ENCODE assay signal across 16 cellular contexts in the genomic region with DNA sequence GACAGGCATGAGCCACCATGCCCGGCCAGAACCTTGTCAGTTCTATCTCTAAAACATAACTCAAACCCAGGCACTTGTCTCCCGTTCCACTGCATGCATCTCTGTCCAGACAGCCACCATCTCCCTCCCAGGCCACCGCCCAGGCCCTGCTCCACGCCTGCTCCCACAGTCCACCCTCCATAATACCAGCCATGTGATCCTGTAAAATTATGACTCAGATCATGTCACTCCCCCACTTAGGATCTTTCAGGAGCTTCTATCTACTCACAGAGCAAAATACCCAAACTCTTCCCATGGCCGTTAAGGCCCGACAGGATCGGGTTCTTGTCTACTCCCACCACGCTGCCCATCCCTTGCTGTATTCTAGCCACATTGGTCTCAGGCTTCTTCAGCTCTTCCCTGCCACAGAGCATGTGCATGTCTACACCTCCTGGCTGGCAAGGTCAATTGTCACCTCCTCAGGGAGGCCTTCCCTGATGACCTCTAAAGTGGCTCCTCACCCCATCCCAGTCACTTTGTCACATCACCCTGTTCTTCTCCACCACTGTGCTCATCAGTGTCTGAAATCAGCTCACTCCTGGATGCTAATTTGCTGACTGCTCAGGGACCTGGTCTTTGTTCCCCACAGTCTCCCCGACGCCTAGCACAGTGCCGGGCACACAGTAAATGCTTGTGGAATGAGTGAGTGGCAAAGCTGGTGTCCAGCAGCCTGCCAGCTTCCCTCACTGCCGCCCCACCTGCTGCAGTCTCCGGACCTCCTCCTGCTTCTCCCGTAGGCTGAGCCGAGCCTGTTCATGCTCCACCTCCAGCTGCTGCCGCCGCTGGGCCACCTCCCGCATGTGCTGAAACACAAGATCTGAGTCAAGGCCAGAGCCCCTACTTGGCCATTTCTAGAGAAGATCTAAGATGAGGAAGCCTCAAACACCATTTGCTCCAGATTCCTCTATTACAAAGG. TPM values are rescaled to one million over a fixed set of nuclear protein-coding genes. Genes with fewer than 3 reads are reported as not detected.
DNase-seq lines count a peak whose midpoint lies in the region; ATAC-seq and TF ChIP-seq lines count a peak whose summit lies in the region.
"Had no signal": no experiment of that assay in that cellular context is flagged by ENCODE, and none has a peak within 500 bp of the region (broad histone marks: within the 10 kb centered on the region; RNA-seq: fewer than 3 reads in every experiment).

No MANE protein-coding gene starts in this region.

- no peak for ATAC-seq in GM18868 (IDR thresholded peaks at IDR 0.05; ENCODE audit: unreplicated experiment)
- ATAC-seq in GM18502 (IDR thresholded peaks at IDR 0.05; ENCODE audit: poor library complexity, unreplicated experiment), result no peak

- H2BK120ac ChIP-seq in neuronal stem cell (ENCODE audit: low read depth, low read length), result no peak overlapping the region

- no peak overlapping the region for H3K14ac ChIP-seq in neuronal stem cell (ENCODE audit: low read length)

- POLR2A ChIA-PET in activated CD4-positive, alpha-beta memory T cell treated with anti-CD3 and anti-CD28 coated beads for 36 hours (lab: Charles Lee), result interaction anchor here (0.8 to 18.5 kb wide), 3 partner anchors 17 to 310 kb away, joined by 3 to 1114 read pairs (median 3); no protein-coding TSS in a partner anchor
- POLR2A ChIA-PET in activated CD4-positive, alpha-beta memory T cell treated with anti-CD3 and anti-CD28 coated beads, Interleukin-2, amount 10 ng/mL, durations not matched to agents 7 days and 5 days (lab: Charles Lee), result interaction anchor here (0.7 to 22.3 kb wide), 15 partner anchors 8 to 310 kb away, joined by 3 to 1460 read pairs (median 3); partner anchors contain the start of genes MPO, RNF43 and SUPT4H1
- POLR2A ChIA-PET in Caco-2 (lab: Charles Lee), result no interaction called here

- intact Hi-C loops in activated CD4-positive, alpha-beta memory T cell treated with anti-CD3 and anti-CD28 coated beads for 36 hours (cut with micrococcal nuclease), result no loop called here
- intact Hi-C loops in Caco-2 (cut with micrococcal nuclease; ENCODE audit: unreplicated experiment), result no loop called here

- no peak overlapping the region for H2BK5ac ChIP-seq in neuronal stem cell (ENCODE audit: low read length)

- H3K9ac ChIP-seq in neuronal stem cell (ENCODE audit: low read depth, low read length, poor library complexity), result no peak overlapping the region

- CTCF ChIA-PET in activated CD4-positive, alpha-beta memory T cell treated with anti-CD3 and anti-CD28 coated beads for 36 hours (lab: Charles Lee), result interaction anchor here (0.9 to 1.3 kb wide), 3 partner anchors 16 to 96 kb away, joined by 3 to 7 read pairs (median 4); partner anchors contain the start of gene RNF43
- CTCF ChIA-PET in activated CD4-positive, alpha-beta memory T cell treated with anti-CD3 and anti-CD28 coated beads, Interleukin-2, amount 10 ng/mL, durations not matched to agents 7 days and 5 days (lab: Charles Lee), result interaction anchor here (3.6 kb wide), 1 partner anchor 23 kb away, joined by 12 read pairs; no protein-coding TSS in a partner anchor
- CTCF ChIA-PET in Caco-2 (lab: Charles Lee), result interaction anchor here (1.7 kb wide), 1 partner anchor 96 kb away, joined by 10 read pairs; the partner anchor contains the start of gene RNF43

- H3K4ac ChIP-seq in neuronal stem cell (ENCODE audit: low read length), result no peak overlapping the region

- TF ChIP-seq POLR2A in erythroblast (IDR thresholded peaks at IDR 0.05; ENCODE audit: low read length), result no peak

- H2AK5ac ChIP-seq in neuronal stem cell (ENCODE audit: low read depth, low read length), result peak overlapping the region; percentile 10

- no peaks in the 10 kb centered on the region for H3K27me3 ChIP-seq in Caco-2 (replicated peaks; ENCODE audit: control insufficient read depth, insufficient read depth, low read length)
- H3K27me3 ChIP-seq in neuronal stem cell (ENCODE audit: control insufficient read depth in 3 of 3, insufficient read depth in 3 of 3, low read depth in 1 of 3, low read length in 3 of 3), result peaks cover 0 to 29% (median 0%) of the 10 kb centered on the region in 3 experiments
- H3K27me3 ChIP-seq: Peyer's patch had no signal

- peak overlapping the region; percentile 86 for H3K23ac ChIP-seq in neuronal stem cell (ENCODE audit: low read depth, low read length, poor library complexity)

- H3K9me3 Mint-ChIP-seq in activated CD4-positive, alpha-beta memory T cell treated with anti-CD3 and anti-CD28 coated beads for 36 hours, result no peaks in the 10 kb centered on the region
- H3K9me3 Mint-ChIP-seq in activated CD4-positive, alpha-beta memory T cell treated with anti-CD3 and anti-CD28 coated beads, Interleukin-2, amount 10 ng/mL, durations not matched to agents 7 days and 5 days, result no peaks in the 10 kb centered on the region
- no peaks in the 10 kb centered on the region for H3K9me3 Mint-ChIP-seq in Caco-2 (ENCODE audit: unreplicated experiment)

- peaks cover 24% of the 10 kb centered on the region for H3K4me1 Mint-ChIP-seq in activated CD4-positive, alpha-beta memory T cell treated with anti-CD3 and anti-CD28 coated beads for 36 hours (ENCODE audit: low read depth)
- peaks cover 26% of the 10 kb centered on the region for H3K4me1 Mint-ChIP-seq in activated CD4-positive, alpha-beta memory T cell treated with anti-CD3 and anti-CD28 coated beads, Interleukin-2, amount 10 ng/mL, durations not matched to agents 7 days and 5 days
- peaks cover 19% of the 10 kb centered on the region for H3K4me1 Mint-ChIP-seq in Caco-2 (ENCODE audit: low read depth, unreplicated experiment)

- H2AFZ ChIP-seq in neuronal stem cell (ENCODE audit: low read length), result no peak overlapping the region

- peak overlapping the region; percentile 67 for H3K18ac ChIP-seq in neuronal stem cell (ENCODE audit: low read length)

- no peak for TF ChIP-seq CTCF in Caco-2 (IDR thresholded peaks at IDR 0.05; ENCODE audit: insufficient read depth in 1 of 2, low read depth in 1 of 2, low read length in 1 of 2, severe bottlenecking in 1 of 2, unreplicated experiment in 1 of 2)

- BruUV-seq in Caco-2 (replicated peaks; lab: Mats Ljungman, UMichigan), result no TSS peak

- H3K36me3 Mint-ChIP-seq in activated CD4-positive, alpha-beta memory T cell treated with anti-CD3 and anti-CD28 coated beads for 36 hours, result peaks cover 12% of the 10 kb centered on the region
- H3K36me3 Mint-ChIP-seq in activated CD4-positive, alpha-beta memory T cell treated with anti-CD3 and anti-CD28 coated beads, Interleukin-2, amount 10 ng/mL, durations not matched to agents 7 days and 5 days (ENCODE audit: low read depth), result peaks cover 38% of the 10 kb centered on the region
- no peaks in the 10 kb centered on the region for H3K36me3 Mint-ChIP-seq in Caco-2 (ENCODE audit: insufficient read depth, unreplicated experiment)

- no peak overlapping the region for H2BK15ac ChIP-seq in neuronal stem cell (ENCODE audit: low read length)

- no peak for DNase-seq in activated CD4-positive, alpha-beta memory T cell treated with anti-CD3 and anti-CD28 coated beads for 36 hours
- DNase-seq in activated CD4-positive, alpha-beta memory T cell treated with anti-CD3 and anti-CD28 coated beads, Interleukin-2, amount 10 ng/mL, durations not matched to agents 7 days and 5 days, result no peak
- DNase-seq in Caco-2 (no peak), amniotic epithelial cell (ENCODE audit: low read depth) (peak; percentile 21), neuronal stem cell (ENCODE audit: low spot score) (no peak), erythroblast (lab: John Stamatoyannopoulos, UW) (no peak)
- DNase-seq: Calu3; GF-D8; kidney glomerular epithelial cell; NCI-H2029; Peyer's patch; stimulated activated CD4-positive, alpha-beta T cell treated with anti-CD3 and anti-CD28 coated beads, Interleukin-12 subunit alpha, Interleukin-12 subunit beta, amount 100 ng/mL, for 4 hours had no signal

- H3K36me3 ChIP-seq in Caco-2 (ENCODE audit: control insufficient read depth, insufficient read depth, low read length) (no peaks in the 10 kb centered on the region), neuronal stem cell (replicated peaks in 1 of 2; ENCODE audit: control insufficient read depth in 2 of 2, insufficient read depth in 2 of 2, low read length in 2 of 2) (peaks cover 0 to 8% of the 10 kb centered on the region in 2 donors)
- H3K36me3 ChIP-seq: Peyer's patch had no signal

- WGBS in neuronal stem cell (ENCODE audit: extremely low coverage in 2 of 2, insufficient read length in 2 of 2, insufficient replicate concordance in 1 of 2), 2 donors, result no CpG with 5 or more reads among the region's 18 CpGs

- H3K79me1 ChIP-seq in neuronal stem cell (ENCODE audit: low read depth, low read length), result no peaks in the 10 kb centered on the region

- peak overlapping the region; percentile 24 for H4K8ac ChIP-seq in neuronal stem cell (ENCODE audit: low read depth, low read length)

- H3K4me1 ChIP-seq in Caco-2, result peaks cover 10% of the 10 kb centered on the region
- peaks cover 0 to 19% of the 10 kb centered on the region in 2 donors for H3K4me1 ChIP-seq in neuronal stem cell (ENCODE audit: control insufficient read depth in 2 of 2, insufficient read depth in 1 of 2, low read depth in 1 of 2, low read length in 2 of 2)

- no peak overlapping the region for H3K4me3 Mint-ChIP-seq in activated CD4-positive, alpha-beta memory T cell treated with anti-CD3 and anti-CD28 coated beads for 36 hours
- no peak overlapping the region for H3K4me3 Mint-ChIP-seq in activated CD4-positive, alpha-beta memory T cell treated with anti-CD3 and anti-CD28 coated beads, Interleukin-2, amount 10 ng/mL, durations not matched to agents 7 days and 5 days
- no peak overlapping the region for H3K4me3 Mint-ChIP-seq in Caco-2 (ENCODE audit: unreplicated experiment)

- no peak overlapping the region for H2BK12ac ChIP-seq in neuronal stem cell (ENCODE audit: low read length)

- H3K9me3 ChIP-seq in Caco-2 (no peaks in the 10 kb centered on the region), neuronal stem cell (replicated peaks in 1 of 2; ENCODE audit: control insufficient read depth in 2 of 2, insufficient read depth in 1 of 2, low read depth in 1 of 2, low read length in 2 of 2) (no peaks in the 10 kb centered on the region)
- H3K9me3 ChIP-seq: esophagus muscularis mucosa, Peyer's patch had no signal

- H4K91ac ChIP-seq in neuronal stem cell (ENCODE audit: low read depth, low read length, poor library complexity), result no peak overlapping the region

- no peak overlapping the region for H3K27ac ChIP-seq in neuronal stem cell (replicated peaks; ENCODE audit: low read length)
- H3K27ac ChIP-seq: esophagus muscularis mucosa, Peyer's patch had no signal

- no peak overlapping the region for H3K4me2 ChIP-seq in neuronal stem cell (ENCODE audit: insufficient read depth, low read length, poor library complexity, severe bottlenecking)

- peak overlapping the region; percentile 38 for H3K27ac Mint-ChIP-seq in activated CD4-positive, alpha-beta memory T cell treated with anti-CD3 and anti-CD28 coated beads for 36 hours
- H3K27ac Mint-ChIP-seq in activated CD4-positive, alpha-beta memory T cell treated with anti-CD3 and anti-CD28 coated beads, Interleukin-2, amount 10 ng/mL, durations not matched to agents 7 days and 5 days, result no peak overlapping the region
- H3K27ac Mint-ChIP-seq in Caco-2 (ENCODE audit: unreplicated experiment), result peak overlapping the region; percentile 44

- no peaks in the 10 kb centered on the region for H3K27me3 Mint-ChIP-seq in activated CD4-positive, alpha-beta memory T cell treated with anti-CD3 and anti-CD28 coated beads for 36 hours
- H3K27me3 Mint-ChIP-seq in activated CD4-positive, alpha-beta memory T cell treated with anti-CD3 and anti-CD28 coated beads, Interleukin-2, amount 10 ng/mL, durations not matched to agents 7 days and 5 days, result no peaks in the 10 kb centered on the region
- H3K27me3 Mint-ChIP-seq in Caco-2 (ENCODE audit: insufficient read depth, unreplicated experiment), result no peaks in the 10 kb centered on the region

- H3K4me3 ChIP-seq in Caco-2 (ENCODE audit: low read depth, low read length) (no peak overlapping the region), neuronal stem cell (ENCODE audit: low read length in 2 of 2) (peak overlapping the region in 1 of 2 donors; percentile 55)
- H3K4me3 ChIP-seq: esophagus muscularis mucosa, Peyer's patch had no signal

RNA-seq across cellular contexts. Expression of gene TSPOAP1, which starts 6.7 kb away (rescaled TPM):
- 10 to 100 TPM; 21.6 to 22.7 TPM for total RNA-seq in activated CD4-positive, alpha-beta memory T cell treated with anti-CD3 and anti-CD28 coated beads for 36 hours
- total RNA-seq in activated CD4-positive, alpha-beta memory T cell treated with anti-CD3 and anti-CD28 coated beads, Interleukin-2, amount 10 ng/mL, durations not matched to agents 7 days and 5 days, result 10 to 100 TPM; 60.9 to 69.4 TPM
- 6.0 and 7.4 TPM in 2 replicates for total RNA-seq in Caco-2 (2022)
- 26.2 TPM for polyA plus RNA-seq in neuronal stem cell (2013, experiment 1 of 2)
- polyA plus RNA-seq in neuronal stem cell (2013, experiment 2 of 2), result 25.2 TPM
- total RNA-seq: Calu3 had no signal

RNA-seq across cellular contexts. Expression of gene SUPT4H1, which starts 30.2 kb away (rescaled TPM):
- 100 to 1,000 TPM; 113 to 114 TPM for total RNA-seq in activated CD4-positive, alpha-beta memory T cell treated with anti-CD3 and anti-CD28 coated beads for 36 hours
- total RNA-seq in activated CD4-positive, alpha-beta memory T cell treated with anti-CD3 and anti-CD28 coated beads, Interleukin-2, amount 10 ng/mL, durations not matched to agents 7 days and 5 days, result 10 to 100 TPM; 85.8 to 91.0 TPM
- 70.9 and 71.4 TPM in 2 replicates for total RNA-seq in Caco-2 (2022)
- polyA plus RNA-seq in neuronal stem cell (2013, experiment 1 of 2), result 75.6 TPM
- 76.4 TPM for polyA plus RNA-seq in neuronal stem cell (2013, experiment 2 of 2)

RNA-seq across cellular contexts. Expression of gene MPO, which starts 41.1 kb away (rescaled TPM):
- under 1 TPM; 0.17 to 0.22 TPM for total RNA-seq in activated CD4-positive, alpha-beta memory T cell treated with anti-CD3 and anti-CD28 coated beads for 36 hours
- under 1 TPM; 0.08 to 0.38 TPM for total RNA-seq in activated CD4-positive, alpha-beta memory T cell treated with anti-CD3 and anti-CD28 coated beads, Interleukin-2, amount 10 ng/mL, durations not matched to agents 7 days and 5 days
- total RNA-seq in Caco-2 (2022), result 0.23 TPM in 1 of 2 replicates, not detected in the other
- 0.01 TPM for polyA plus RNA-seq in neuronal stem cell (2013, experiment 1 of 2)
- polyA plus RNA-seq in neuronal stem cell (2013, experiment 2 of 2), result not detected
- total RNA-seq: Calu3 had no signal
- polyA plus RNA-seq: AG04450 had no signal
